In the genomic region with DNA sequence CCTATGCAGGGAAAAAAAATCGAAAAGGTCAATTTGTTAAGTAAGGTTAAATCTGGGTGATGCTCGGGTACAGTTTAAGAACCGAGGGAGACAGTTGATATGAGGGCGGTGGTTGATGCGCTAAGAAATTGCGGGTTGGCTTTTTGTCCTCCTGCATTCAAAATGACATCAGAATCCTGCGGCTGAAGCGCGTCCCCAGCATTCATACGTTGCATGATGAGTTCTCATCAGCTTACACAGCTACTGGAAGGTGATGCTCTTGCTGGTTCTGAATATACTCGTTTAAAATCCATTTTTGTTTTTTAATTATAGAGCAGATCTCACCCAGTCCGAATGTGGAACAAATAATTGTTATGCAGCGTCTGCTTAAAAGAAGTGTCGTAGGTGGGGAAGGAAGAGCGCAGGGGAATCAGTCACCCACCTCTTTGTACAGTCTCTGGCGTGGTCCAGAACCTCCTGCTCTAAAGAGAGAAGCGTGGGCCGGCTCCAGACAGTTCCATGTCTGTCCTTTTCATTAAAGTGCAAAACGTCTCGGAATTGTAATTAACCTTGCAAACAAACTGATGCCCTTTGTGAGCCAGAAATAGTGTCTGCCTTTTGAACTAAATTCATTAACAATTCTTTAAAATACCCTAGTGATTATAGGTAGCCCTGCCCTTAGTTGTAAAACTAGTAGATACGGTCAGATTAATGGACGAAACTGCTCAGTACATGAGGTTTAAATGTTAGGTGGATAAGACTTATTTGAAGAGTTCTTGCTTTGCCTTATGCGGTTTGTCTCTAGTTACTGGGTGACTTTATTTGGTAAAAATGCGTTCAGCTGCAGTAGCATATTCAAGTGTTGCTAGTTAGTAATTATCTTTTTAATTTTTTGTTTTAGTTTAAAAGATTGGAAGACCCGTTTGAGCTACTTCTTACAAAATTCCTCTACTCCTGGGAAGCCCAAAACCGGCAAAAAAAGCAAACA, we compare ENCODE assay signal across 8 cellular contexts. TPM values are rescaled to one million over a fixed set of nuclear protein-coding genes. Genes with fewer than 3 reads are reported as not detected.
DNase-seq lines count a peak whose midpoint lies in the region; ATAC-seq and TF ChIP-seq lines count a peak whose summit lies in the region.

No MANE protein-coding gene starts in this region.

- no peak for ATAC-seq in GM19452 (IDR thresholded peaks at IDR 0.05; ENCODE audit: unreplicated experiment)

- no peak for TF ChIP-seq POLR2A in breast epithelium (IDR thresholded peaks at IDR 0.05)

- H3K4me1 ChIP-seq in breast epithelium = no peaks in the 10 kb centered on the region

- intact Hi-C loops in breast epithelium (cut with DNase I; ENCODE audit: low total_unique reads) = no loop called here

- peak overlapping the region; percentile 80 for H3K4me3 ChIP-seq in GM08714 (ENCODE audit: low read length)
- peak overlapping the region; percentile 65 to 75 (median 71) for H3K4me3 ChIP-seq in breast epithelium

- peak overlapping the region; percentile 91 to 94 for H3K27ac ChIP-seq in breast epithelium

- H3K27me3 ChIP-seq in breast epithelium = no peaks in the 10 kb centered on the region

- DNase-seq in M059J (ENCODE audit: low read depth) = peak; percentile 60
- peak in 4 of 5 experiments; percentile 8 to 87 (median 42) for DNase-seq in T-helper 2 cell
- no peak for DNase-seq in breast epithelium (ENCODE audit: low spot score in 2 of 2)
- peak; percentile 75 for DNase-seq in iris pigment epithelial cell (ENCODE audit: low read depth)
- DNase-seq in stimulated activated CD4-positive, alpha-beta T cell treated with anti-CD3 and anti-CD28 coated beads, Interleukin-12 subunit alpha, Interleukin-12 subunit beta, amount 100 ng/mL, for 4 hours = peak; percentile 23
- no peak for DNase-seq in NCI-H187 treated with DMSO at 0.1 percent for 48 hours (lab: John Stamatoyannopoulos, UW)

- no peak for TF ChIP-seq CTCF in breast epithelium (IDR thresholded peaks at IDR 0.05)

- H3K36me3 ChIP-seq in breast epithelium = no peaks in the 10 kb centered on the region

- no peaks in the 10 kb centered on the region for H3K9me3 ChIP-seq in breast epithelium

RNA-seq across cellular contexts. Expression of a gene that starts 0.7 kb away (rescaled TPM):
- 17.9 and 27.8 TPM in 2 replicates for total RNA-seq in M059J (2014; rRNA removed; shearing (Covaris generic))
- total RNA-seq in breast epithelium = 100 to 1,000 TPM in 1 of 3 donors, 10 to 100 TPM in 2; 45.9 to 753 (median 49.0) TPM

Comparison
In these comparisons a context has a peak if more than half of its experiments do, and no peak if none do; other contexts are left out.
1. DNase-seq: peak in M059J (single experiment), T-helper 2 cell (4 of 5), iris pigment epithelial cell (single experiment) and stimulated activated CD4-positive, alpha-beta T cell treated with anti-CD3 and anti-CD28 coated beads, Interleukin-12 subunit alpha, Interleukin-12 subunit beta, amount 100 ng/mL, for 4 hours (single experiment); none in breast epithelium (0 of 2) and NCI-H187 treated with DMSO at 0.1 percent for 48 hours (single experiment).